9 cellular contexts compared by ENCODE assay signal in the genomic region with DNA sequence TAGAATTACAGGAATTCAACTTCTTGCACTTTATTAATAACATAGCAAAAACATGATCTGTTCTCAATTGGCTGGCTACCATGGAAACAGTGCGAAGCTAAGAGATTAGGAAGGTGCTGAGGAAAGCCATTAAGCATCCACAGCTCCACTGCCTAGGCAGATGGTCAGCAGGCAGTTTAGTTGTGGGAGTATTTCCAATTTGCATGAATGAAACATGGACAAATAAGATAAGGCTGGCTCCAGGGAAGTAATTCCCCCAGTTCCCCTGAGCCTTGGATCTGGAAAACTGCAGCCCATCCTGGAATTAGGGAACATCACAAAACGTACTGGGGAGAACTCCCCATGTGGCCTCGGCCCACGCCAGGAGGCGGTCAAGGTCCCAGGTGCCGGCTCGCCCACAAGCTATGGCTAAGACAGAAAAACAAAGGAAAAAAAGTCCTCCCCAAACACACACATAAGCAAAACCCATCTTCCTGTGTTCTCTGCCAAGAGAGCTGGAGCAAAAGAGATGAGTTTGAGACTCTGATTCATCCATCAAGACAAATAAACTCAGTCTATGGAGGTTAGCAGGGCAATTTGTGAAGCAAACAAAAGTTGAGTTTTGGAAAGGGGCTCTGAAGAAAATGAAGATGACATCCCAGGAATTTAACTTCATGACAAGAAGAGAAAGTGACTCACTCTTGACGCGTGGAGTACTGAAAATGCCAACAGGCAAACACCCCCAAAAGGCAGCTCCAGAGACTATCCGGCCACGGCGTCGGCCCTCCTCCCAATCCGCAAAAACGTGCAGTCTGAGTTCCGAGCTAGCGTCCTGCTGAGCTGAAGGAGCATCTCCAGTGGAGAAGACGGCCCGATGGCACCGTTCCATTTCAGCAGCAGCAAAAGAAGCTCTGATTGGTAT. TPM values are rescaled to one million over a fixed set of nuclear protein-coding genes. Genes with fewer than 3 reads are reported as not detected.
A peak's percentile ranks its signal among the peaks of the same experiment; 100 is the strongest.
DNase-seq lines count a peak whose midpoint lies in the region; ATAC-seq, FAIRE-seq and TF ChIP-seq lines count a peak whose summit lies in the region.
"Had no signal": no experiment of that assay in that cellular context is flagged by ENCODE, and none has a peak within 500 bp of the region (broad histone marks: within the 10 kb centered on the region; RNA-seq: fewer than 3 reads in every experiment).

No MANE protein-coding gene starts in this region.

- H3K9ac ChIP-seq in MM.1S (ENCODE audit: low read length), result no peak overlapping the region

- no peaks in the 10 kb centered on the region for H3F3A ChIP-seq in MM.1S (ENCODE audit: insufficient read depth, low read length)

- peak; percentile 72 for FAIRE-seq in endometrium (lab: Jason Lieb, UNC)

- H3K9me3 ChIP-seq in MM.1S (replicated peaks; ENCODE audit: insufficient read depth, low read length), result no peaks in the 10 kb centered on the region

- H3K27ac ChIP-seq in MM.1S (ENCODE audit: low read length), result no peak overlapping the region

- no peaks in the 10 kb centered on the region for H3K36me3 ChIP-seq in MM.1S (replicated peaks; ENCODE audit: insufficient read depth, low read length)

- H4K20me1 ChIP-seq in MM.1S (ENCODE audit: insufficient read depth, low read length), result no peaks in the 10 kb centered on the region

- H3K4me1 ChIP-seq in MM.1S (ENCODE audit: low read length), result no peaks in the 10 kb centered on the region

- no peak for ATAC-seq in GM21526 (IDR thresholded peaks at IDR 0.05; ENCODE audit: low FRiP score, unreplicated experiment)
- ATAC-seq: naive thymus-derived CD4-positive, alpha-beta T cell had no signal

- H3K79me2 ChIP-seq in MM.1S (ENCODE audit: low read length), result no peaks in the 10 kb centered on the region

- no peak overlapping the region for H3K4me3 ChIP-seq in MM.1S (ENCODE audit: low read length)

- no peak overlapping the region for H3K4me2 ChIP-seq in MM.1S (ENCODE audit: low read depth, low read length)

- TF ChIP-seq CTCF in MM.1S (IDR thresholded peaks at IDR 0.05; ENCODE audit: low read length), result no peak

- H3K27me3 ChIP-seq in MM.1S (replicated peaks; ENCODE audit: insufficient read depth, low read length), result no peaks in the 10 kb centered on the region

- no peaks in the 10 kb centered on the region for H3K9me2 ChIP-seq in MM.1S (replicated peaks; ENCODE audit: insufficient read depth, low read length)

- no peak overlapping the region for H2AFZ ChIP-seq in MM.1S (ENCODE audit: low read length)

- DNase-seq in M059J (ENCODE audit: low read depth) (peak; percentile 92), mucosa of gallbladder (ENCODE audit: low spot score) (peak; percentile 70), ureter (ENCODE audit: low spot score) (peak; percentile 74), medulla oblongata (ENCODE audit: extremely low spot score) (no peak), MM.1S (no peak)
- DNase-seq: cerebellar nuclear complex; naive thymus-derived CD4-positive, alpha-beta T cell had no signal

RNA-seq across cellular contexts. Expression of gene IGFBP7, which starts 45.1 kb away (rescaled TPM):
- total RNA-seq in M059J (2014; rRNA removed; shearing (Covaris generic)), result 127 and 145 TPM in 2 replicates
- total RNA-seq in mucosa of gallbladder, result 1,557 TPM
- total RNA-seq in ureter, result 487 TPM

Comparison
In these comparisons a context has a peak if more than half of its experiments do, and no peak if none do; other contexts are left out.
1. DNase-seq: peak in M059J (single experiment), mucosa of gallbladder (single experiment) and ureter (single experiment); none in medulla oblongata (single experiment) and MM.1S (single experiment).